Comparison of ENCODE assay signal across 8 cellular contexts in genomic region chr1:148014288-148015200, GRCh38.
DNase-seq lines count a peak whose midpoint lies in the region; ATAC-seq and TF ChIP-seq lines count a peak whose summit lies in the region.
"Not testable (repeated sequence)": the region's sequence is repeated elsewhere in the genome, so short reads cannot be mapped to it uniquely, and the experiment has no call there.

No MANE protein-coding gene starts in this region.

- not testable (repeated sequence) for H3K4ac ChIP-seq in neuronal stem cell (ENCODE audit: low read length)

- not testable (repeated sequence) for H3K9me3 ChIP-seq in MG63; breast epithelium; neuronal stem cell (replicated peaks in 1 of 2; ENCODE audit: control insufficient read depth in 2 of 2, insufficient read depth in 1 of 2, low read depth in 1 of 2, low read length in 2 of 2)

- not testable (repeated sequence) for H3K4me1 ChIP-seq in breast epithelium; neuronal stem cell (ENCODE audit: control insufficient read depth in 2 of 2, insufficient read depth in 1 of 2, low read depth in 1 of 2, low read length in 2 of 2)

- peak overlapping the region; percentile 49 for H3K4me2 ChIP-seq in neuronal stem cell (ENCODE audit: insufficient read depth, low read length, poor library complexity, severe bottlenecking)

- H3K4me1 Mint-ChIP-seq in activated T-cell treated with anti-CD3 and anti-CD28 coated beads, Interleukin-2, amount 50 U/mL, for 24 hours (ENCODE audit: low read depth) = not testable (repeated sequence)

- not testable (repeated sequence) for H2BK15ac ChIP-seq in neuronal stem cell (ENCODE audit: low read length)

- WGBS in neuronal stem cell (ENCODE audit: extremely low coverage in 2 of 2, insufficient read length in 2 of 2, insufficient replicate concordance in 1 of 2), 2 donors = no CpG with 5 or more reads among the region's 58 CpGs

- not testable (repeated sequence) for H4K91ac ChIP-seq in neuronal stem cell (ENCODE audit: low read depth, low read length, poor library complexity)

- H2AFZ ChIP-seq in neuronal stem cell (ENCODE audit: low read length) = peak overlapping the region; percentile 35

- H3K27me3 ChIP-seq in MG63, breast epithelium: not testable (repeated sequence)
- peaks cover 0 to 21% (median 0%) of the 10 kb centered on the region in 3 experiments for H3K27me3 ChIP-seq in neuronal stem cell (ENCODE audit: control insufficient read depth in 3 of 3, insufficient read depth in 3 of 3, low read depth in 1 of 3, low read length in 3 of 3)

- peak overlapping the region; percentile 27 for H3K4me3 ChIP-seq in AG10803 (ENCODE audit: low read length)
- H3K4me3 ChIP-seq in MG63 = peak overlapping the region; percentile 26
- peak overlapping the region; percentile 11 to 51 (median 27) for H3K4me3 ChIP-seq in breast epithelium
- H3K4me3 ChIP-seq in fibroblast of villous mesenchyme (ENCODE audit: low read depth, low read length) = peak overlapping the region; percentile 33
- H3K4me3 ChIP-seq in neuronal stem cell (ENCODE audit: low read length in 2 of 2) = peak overlapping the region in 1 of 2 donors; percentile 69

- peak overlapping the region; percentile 50 for H3K9ac ChIP-seq in neuronal stem cell (ENCODE audit: low read depth, low read length, poor library complexity)

- not testable (repeated sequence) for H3K14ac ChIP-seq in neuronal stem cell (ENCODE audit: low read length)

- not testable (repeated sequence) for TF ChIP-seq POLR2A in breast epithelium (IDR thresholded peaks at IDR 0.05)

- not testable (repeated sequence) for H3K18ac ChIP-seq in neuronal stem cell (ENCODE audit: low read length)

- not testable (repeated sequence) for TF ChIP-seq CTCF in AG10803 (conservative IDR thresholded peaks at IDR 0.05; ENCODE audit: low read length); breast epithelium (IDR thresholded peaks at IDR 0.05); fibroblast of villous mesenchyme (IDR thresholded peaks at IDR 0.05; ENCODE audit: insufficient read depth, low read depth, low read length)

- H3K9me3 Mint-ChIP-seq in activated T-cell treated with anti-CD3 and anti-CD28 coated beads, Interleukin-2, amount 50 U/mL, for 24 hours = not testable (repeated sequence)

- H3K27ac Mint-ChIP-seq in activated T-cell treated with anti-CD3 and anti-CD28 coated beads, Interleukin-2, amount 50 U/mL, for 24 hours = not testable (repeated sequence)

- not testable (repeated sequence) for H2BK12ac ChIP-seq in neuronal stem cell (ENCODE audit: low read length)

- H3K36me3 ChIP-seq in MG63; breast epithelium; neuronal stem cell (replicated peaks in 1 of 2; ENCODE audit: control insufficient read depth in 2 of 2, insufficient read depth in 2 of 2, low read length in 2 of 2): not testable (repeated sequence)

- peaks cover 29% of the 10 kb centered on the region for H3K27me3 Mint-ChIP-seq in activated T-cell treated with anti-CD3 and anti-CD28 coated beads, Interleukin-2, amount 50 U/mL, for 24 hours

- H4K8ac ChIP-seq in neuronal stem cell (ENCODE audit: low read depth, low read length) = not testable (repeated sequence)

- H3K79me1 ChIP-seq in neuronal stem cell (ENCODE audit: low read depth, low read length) = not testable (repeated sequence)

- H3K23ac ChIP-seq in neuronal stem cell (ENCODE audit: low read depth, low read length, poor library complexity) = not testable (repeated sequence)

- ATAC-seq in left colon = peak; percentile 15

- not testable (repeated sequence) for H3K36me3 Mint-ChIP-seq in activated T-cell treated with anti-CD3 and anti-CD28 coated beads, Interleukin-2, amount 50 U/mL, for 24 hours (ENCODE audit: low read depth)

- not testable (repeated sequence) for H2BK120ac ChIP-seq in neuronal stem cell (ENCODE audit: low read depth, low read length)

- peak overlapping the region; percentile 48 for H3K4me3 Mint-ChIP-seq in activated T-cell treated with anti-CD3 and anti-CD28 coated beads, Interleukin-2, amount 50 U/mL, for 24 hours

- not testable (repeated sequence) for H2BK5ac ChIP-seq in neuronal stem cell (ENCODE audit: low read length)

- not testable (repeated sequence) for DNase-seq in AG10803 (ENCODE audit: low read depth); breast epithelium (ENCODE audit: low spot score in 2 of 2); fibroblast of villous mesenchyme (ENCODE audit: low read depth); left colon; neuronal stem cell (ENCODE audit: low spot score)
- DNase-seq in MG63 = peak; percentile 11
- DNase-seq in activated T-cell treated with anti-CD3 and anti-CD28 coated beads, Interleukin-2, amount 50 U/mL, for 24 hours = peak; percentile 49
- DNase-seq in stimulated activated CD8-positive, alpha-beta memory T cell treated with anti-CD3 and anti-CD28 coated beads, Interleukin-4, amount 100 ng/mL, for 48 hours = peak; percentile 30

- intact Hi-C loops in breast epithelium (cut with DNase I; ENCODE audit: low total_unique reads); left colon (cut with DNase I, micrococcal nuclease): not testable (repeated sequence)

- not testable (repeated sequence) for H2AK5ac ChIP-seq in neuronal stem cell (ENCODE audit: low read depth, low read length)

- not testable (repeated sequence) for H3K27ac ChIP-seq in breast epithelium; neuronal stem cell (replicated peaks; ENCODE audit: low read length)
